ENCODE assay signal across 2 cellular contexts in genomic region chr2:19764998-19765397, GRCh38.
TF ChIP-seq lines count a peak whose summit lies in the region.

No MANE protein-coding gene starts in this region.

TF ChIP-seq in HepG2, 621 proteins besides CTCF, POLR2A, EP300 and RAD21 (continued from another document):
- TF ChIP-seq RERE (CRISPR knock-in tag; IDR thresholded peaks at IDR 0.05; ENCODE audit: low read depth) (no peak), JUNB (CRISPR knock-in tag; IDR thresholded peaks at IDR 0.05; ENCODE audit: borderline replicate concordance) (no peak), MAZ (IDR thresholded peaks at IDR 0.05; ENCODE audit: borderline replicate concordance, low read depth, low read length) (no peak), MAZ (CRISPR knock-in tag; IDR thresholded peaks at IDR 0.05; ENCODE audit: low read depth) (no peak)

TF ChIP-seq in SK-N-SH treated with all-trans-retinoic acid at 6 μM for 48 hours, 23 proteins besides CTCF, POLR2A, EP300 and RAD21 (continued from another document):
- TF ChIP-seq, protein P1, sequence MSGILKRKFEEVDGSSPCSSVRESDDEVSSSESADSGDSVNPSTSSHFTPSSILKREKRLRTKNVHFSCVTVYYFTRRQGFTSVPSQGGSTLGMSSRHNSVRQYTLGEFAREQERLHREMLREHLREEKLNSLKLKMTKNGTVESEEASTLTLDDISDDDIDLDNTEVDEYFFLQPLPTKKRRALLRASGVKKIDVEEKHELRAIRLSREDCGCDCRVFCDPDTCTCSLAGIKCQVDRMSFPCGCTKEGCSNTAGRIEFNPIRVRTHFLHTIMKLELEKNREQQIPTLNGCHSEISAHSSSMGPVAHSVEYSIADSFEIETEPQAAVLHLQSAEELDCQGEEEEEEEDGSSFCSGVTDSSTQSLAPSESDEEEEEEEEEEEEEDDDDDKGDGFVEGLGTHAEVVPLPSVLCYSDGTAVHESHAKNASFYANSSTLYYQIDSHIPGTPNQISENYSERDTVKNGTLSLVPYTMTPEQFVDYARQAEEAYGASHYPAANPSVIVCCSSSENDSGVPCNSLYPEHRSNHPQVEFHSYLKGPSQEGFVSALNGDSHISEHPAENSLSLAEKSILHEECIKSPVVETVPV (CRISPR knock-in tag; IDR thresholded peaks at IDR 0.05): no peak
- no peak for TF ChIP-seq ZFP3 (CRISPR knock-in tag; IDR thresholded peaks at IDR 0.05)
- TF ChIP-seq TSHZ2 (CRISPR knock-in tag; IDR thresholded peaks at IDR 0.05): no peak
- TF ChIP-seq, protein P2, sequence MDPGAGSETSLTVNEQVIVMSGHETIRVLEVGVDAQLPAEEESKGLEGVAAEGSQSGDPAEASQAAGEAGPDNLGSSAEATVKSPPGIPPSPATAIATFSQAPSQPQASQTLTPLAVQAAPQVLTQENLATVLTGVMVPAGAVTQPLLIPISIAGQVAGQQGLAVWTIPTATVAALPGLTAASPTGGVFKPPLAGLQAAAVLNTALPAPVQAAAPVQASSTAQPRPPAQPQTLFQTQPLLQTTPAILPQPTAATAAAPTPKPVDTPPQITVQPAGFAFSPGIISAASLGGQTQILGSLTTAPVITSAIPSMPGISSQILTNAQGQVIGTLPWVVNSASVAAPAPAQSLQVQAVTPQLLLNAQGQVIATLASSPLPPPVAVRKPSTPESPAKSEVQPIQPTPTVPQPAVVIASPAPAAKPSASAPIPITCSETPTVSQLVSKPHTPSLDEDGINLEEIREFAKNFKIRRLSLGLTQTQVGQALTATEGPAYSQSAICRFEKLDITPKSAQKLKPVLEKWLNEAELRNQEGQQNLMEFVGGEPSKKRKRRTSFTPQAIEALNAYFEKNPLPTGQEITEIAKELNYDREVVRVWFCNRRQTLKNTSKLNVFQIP (CRISPR knock-in tag; IDR thresholded peaks at IDR 0.05; ENCODE audit: borderline replicate concordance, low read depth): no peak
- TF ChIP-seq CSDC2 (CRISPR knock-in tag; IDR thresholded peaks at IDR 0.05): no peak
- no peak for TF ChIP-seq TOX (CRISPR knock-in tag; IDR thresholded peaks at IDR 0.05; ENCODE audit: borderline replicate concordance)
TF ChIP-seq in SK-N-SH treated with all-trans-retinoic acid at 6 μM for 48 hours: peak in this region for 0.
